In the genomic region with DNA sequence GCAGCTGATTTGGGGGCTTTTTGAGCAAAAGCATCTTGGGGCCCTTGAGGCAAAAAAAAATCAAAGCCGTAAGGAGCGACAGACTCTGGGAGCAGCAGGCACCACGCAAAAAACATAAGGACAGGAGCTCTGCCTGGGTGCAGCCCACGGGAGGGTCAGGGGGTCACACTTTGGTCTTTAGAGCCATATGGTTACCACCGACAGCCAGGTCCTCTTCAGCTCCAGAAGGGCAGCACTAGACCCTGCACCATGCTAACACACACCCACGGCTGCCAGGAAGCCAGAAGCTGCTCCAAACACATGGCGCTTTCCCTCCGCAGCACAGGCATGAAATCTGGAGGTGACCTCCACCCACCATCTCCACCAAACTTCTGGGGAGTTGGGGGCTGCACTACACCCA, we compare ENCODE assay signal across 24 cellular contexts.
"Had no signal": no experiment of that assay in that cellular context is flagged by ENCODE, and none has a peak within 500 bp of the region (broad histone marks: within the 10 kb centered on the region; RNA-seq: fewer than 3 reads in every experiment).

No MANE protein-coding gene starts in this region.

- H3K27ac Mint-ChIP-seq: memory B cell, natural killer cell had no signal

- H3K27ac ChIP-seq: neutrophil, prostate gland, right atrium auricular region, thoracic aorta, tibial nerve, upper lobe of left lung, uterus had no signal

- H3K4me3 Mint-ChIP-seq: memory B cell, natural killer cell, neural crest cell had no signal

- H3K9me3 ChIP-seq: neutrophil, prostate gland, right atrium auricular region, thoracic aorta, tibial nerve, upper lobe of left lung, uterus had no signal

- H3K27me3 ChIP-seq: dorsolateral prefrontal cortex, neutrophil, right atrium auricular region, tibial nerve, upper lobe of left lung, uterus had no signal

- H3K9me3 Mint-ChIP-seq: memory B cell, natural killer cell, neural crest cell had no signal

- DNase-seq: cortex of kidney; effector CD4-positive, alpha-beta T cell; head of caudate nucleus; kidney; natural killer cell; stimulated activated CD4-positive, alpha-beta T cell treated with anti-CD3 and anti-CD28 coated beads, Interleukin-12 subunit alpha, Interleukin-12 subunit beta, amount 100 ng/mL, for 4 hours; stimulated activated CD4-positive, alpha-beta T cell treated with anti-CD3 and anti-CD28 coated beads, Interleukin-1b, Interleukin-23, amount 100 ng/mL, for 48 hours; stimulated activated CD4-positive, alpha-beta T cell treated with anti-CD3 and anti-CD28 coated beads, Interleukin-4, amount 100 ng/mL, for 1 hour; stimulated activated CD8-positive, alpha-beta memory T cell treated with anti-CD3 and anti-CD28 coated beads, Interleukin-4, amount 100 ng/mL, for 48 hours; stimulated activated naive CD4-positive, alpha-beta T cell treated with Interleukin-2 at 50 U/mL for 16 hours; uterus had no signal

- H3K4me3 ChIP-seq: dorsolateral prefrontal cortex, lung, prostate gland, right atrium auricular region, smooth muscle cell, thoracic aorta, tibial nerve, upper lobe of left lung, uterus had no signal

- H3K4me1 ChIP-seq: tibial nerve, upper lobe of left lung, uterus had no signal

- H3K27me3 Mint-ChIP-seq: memory B cell had no signal

- H3K36me3 Mint-ChIP-seq: natural killer cell had no signal

- H3K36me3 ChIP-seq: neutrophil, prostate gland, right atrium auricular region, thoracic aorta, tibial nerve, upper lobe of left lung, uterus had no signal

- ATAC-seq: left lobe of liver, natural killer cell, sciatic nerve had no signal
